In genomic region chr1:43707191-43708005, GRCh38 we compare ENCODE assay signal across 8 cellular contexts. TPM values are rescaled to one million over a fixed set of nuclear protein-coding genes. Genes with fewer than 3 reads are reported as not detected.
DNase-seq lines count a peak whose midpoint lies in the region; ATAC-seq, FAIRE-seq and TF ChIP-seq lines count a peak whose summit lies in the region.

ST3GAL3 (plus strand) TSS chr1:43707536; CDS start chr1:43736263, 28,727 bp downstream.

- H3K36me3 Mint-ChIP-seq in T-helper 17 cell (ENCODE audit: low read depth) = peaks cover 7% of the 10 kb centered on the region

- H3K36me3 ChIP-seq in right atrium auricular region = peaks cover 25% of the 10 kb centered on the region

- peak within 1 kb of the TSS; percentile 78 to 88 for H3K27ac ChIP-seq in right atrium auricular region

- H3K4me1 Mint-ChIP-seq in T-helper 17 cell = peaks cover 17% of the 10 kb centered on the region

- peak within 1 kb of the TSS; percentile 88 for H3K4me3 Mint-ChIP-seq in T-helper 17 cell

- FAIRE-seq in urothelium cell line (lab: Jason Lieb, UNC) = peak; percentile 23

- ATAC-seq in GM18498 (IDR thresholded peaks at IDR 0.05; ENCODE audit: unreplicated experiment) (peak; percentile 93), HG02884 (IDR thresholded peaks at IDR 0.05; ENCODE audit: unreplicated experiment) (peak; percentile 84), T-helper 17 cell (peak; percentile 99)

- TF ChIP-seq CTCF in right atrium auricular region (IDR thresholded peaks at IDR 0.05) = no peak

- peaks cover 0 to 22% of the 10 kb centered on the region in 2 donors for H3K4me1 ChIP-seq in right atrium auricular region

- DNase-seq in NCI-H187 (lab: John Stamatoyannopoulos, UW) = peak; percentile 47 to 84
- peak; percentile 83 to 87 (median 84) for DNase-seq in T-helper 17 cell
- peak in 55 of 56 donors; percentile 54 to 93 (median 83) for DNase-seq in amygdala (lab: John Stamatoyannopoulos, UW)
- DNase-seq in right atrium auricular region (ENCODE audit: low spot score) = peak; percentile 91
- DNase-seq in pulmonary artery endothelial cell (ENCODE audit: low read depth, low spot score) = peak; percentile 68
- peak; percentile 100 for DNase-seq in urothelium cell line (ENCODE audit: low spot score)

- H3K9me3 ChIP-seq in T-helper 17 cell (ENCODE audit: control insufficient read depth, low read length, poor library complexity, severe bottlenecking) (no peaks in the 10 kb centered on the region), right atrium auricular region (no peaks in the 10 kb centered on the region)

- H3K27ac Mint-ChIP-seq in T-helper 17 cell = peak within 1 kb of the TSS; percentile 78

- no peaks in the 10 kb centered on the region for H3K27me3 ChIP-seq in right atrium auricular region

- H3K27me3 Mint-ChIP-seq in T-helper 17 cell = no peaks in the 10 kb centered on the region

- H3K4me3 ChIP-seq in right atrium auricular region = peak within 1 kb of the TSS; percentile 82 to 88

RNA-seq across cellular contexts. Expression of gene ST3GAL3, which starts in this region (rescaled TPM):
- total RNA-seq in T-helper 17 cell (10 to 100 TPM; 19.8 to 24.9 TPM), right atrium auricular region (10 to 100 TPM; 15.5 to 20.6 TPM), pulmonary artery endothelial cell (12.7 and 17.1 TPM in 2 replicates)

Comparison
In these comparisons a context has a peak if more than half of its experiments do, and no peak if none do; other contexts are left out.
1. Peak in every context shown above with its lines: DNase-seq, ATAC-seq, H3K4me3 ChIP-seq and H3K27ac ChIP-seq.